Comparison of ENCODE assay signal across 14 cellular contexts in the genomic region with DNA sequence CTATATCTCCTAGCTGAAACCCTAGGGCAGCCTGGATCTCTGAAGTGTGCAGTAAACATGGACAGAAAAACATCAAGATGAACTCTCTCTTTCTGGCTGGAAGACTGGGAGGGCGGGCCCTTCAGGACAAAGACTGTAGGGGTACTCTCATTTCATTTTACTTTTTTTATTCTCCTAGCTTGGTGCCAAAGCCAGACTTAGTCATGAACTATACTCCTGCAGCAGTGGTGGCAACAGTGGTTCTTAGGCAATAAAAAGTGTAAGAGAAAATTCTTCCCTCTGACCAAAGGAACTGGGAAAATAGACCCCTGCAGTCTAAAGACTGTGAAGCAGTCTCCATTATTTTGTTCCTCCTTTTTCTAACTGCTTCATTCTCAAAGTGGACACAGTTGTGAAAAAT.
"Had no signal": no experiment of that assay in that cellular context is flagged by ENCODE, and none has a peak within 500 bp of the region (broad histone marks: within the 10 kb centered on the region; RNA-seq: fewer than 3 reads in every experiment).

No MANE protein-coding gene starts in this region.

- H3K9me3 ChIP-seq: colonic mucosa, ovary, thoracic aorta had no signal

- H3K4me1 ChIP-seq: colonic mucosa had no signal

- H3K27ac ChIP-seq: colonic mucosa, ovary, thoracic aorta had no signal

- H3K4me3 ChIP-seq: colonic mucosa, lung, ovary, thoracic aorta had no signal

- DNase-seq: activated CD4-positive, alpha-beta memory T cell treated with anti-CD3 and anti-CD28 coated beads, Interleukin-2, amount 10 ng/mL, durations not matched to agents 7 days and 5 days; activated CD4-positive, alpha-beta T cell treated with anti-CD3 and anti-CD28 coated beads for 1 hour; activated CD8-positive, alpha-beta memory T cell treated with anti-CD3 and anti-CD28 coated beads, Interleukin-2, amount 50 U/mL, for 48 hours; activated naive CD4-positive, alpha-beta T cell treated with anti-CD3 and anti-CD28 coated beads, Interleukin-2, amount 10 ng/mL, durations not matched to agents 7 days and 5 days; colonic mucosa; effector CD8-positive, alpha-beta T cell; immature natural killer cell; left cardiac atrium; ovary; stimulated activated CD4-positive, alpha-beta T cell treated with anti-CD3 and anti-CD28 coated beads, Interleukin-4, amount 100 ng/mL, for 4 hours; stimulated activated naive CD8-positive, alpha-beta T cell treated with anti-CD3 and anti-CD28 coated beads, Interleukin-15, amount 100 ng/mL, for 72 hours had no signal

- H3K27me3 ChIP-seq: colonic mucosa, ovary had no signal

- ATAC-seq: activated T-helper 17 cell treated with anti-CD3 and anti-CD28 coated beads, Interleukin-2, amount 50 U/mL, for 72 hours; left cardiac atrium; stimulated activated naive CD8-positive, alpha-beta T cell treated with anti-CD3 and anti-CD28 coated beads, Interleukin-15, amount 100 ng/mL, for 72 hours had no signal

- H3K36me3 ChIP-seq: colonic mucosa, ovary, thoracic aorta had no signal
